ENCODE assay signal across 13 cellular contexts in the genomic region with DNA sequence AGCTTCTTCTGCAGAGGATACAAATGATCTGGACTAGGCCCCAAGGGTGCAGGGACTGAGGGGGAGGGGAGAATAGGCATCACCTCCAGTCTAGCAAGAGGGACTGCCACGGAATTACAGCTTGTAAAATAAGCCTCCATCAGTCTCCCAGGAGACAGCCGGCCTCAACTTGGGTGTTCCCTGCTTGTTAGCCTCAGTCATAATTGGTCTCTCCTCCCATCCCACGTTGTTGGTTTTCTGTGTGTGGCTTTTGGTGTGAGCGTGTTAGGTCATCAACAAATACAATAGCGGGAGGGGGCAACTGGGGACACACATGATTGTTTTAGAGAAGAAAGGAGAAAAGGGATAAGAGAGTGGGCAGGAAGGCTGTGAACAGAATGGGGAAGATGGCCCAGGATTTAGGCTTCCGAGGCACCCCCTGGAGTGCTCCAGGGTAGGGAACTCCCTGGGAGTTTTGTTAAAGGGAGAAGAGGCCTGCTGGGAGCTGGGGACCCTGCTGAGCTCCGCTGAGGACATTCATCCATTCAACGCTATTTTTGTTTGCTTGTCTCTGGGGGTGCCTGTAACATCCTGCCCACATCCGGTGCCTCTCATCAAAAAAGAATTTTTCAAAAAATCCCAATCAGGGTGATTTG.
DNase-seq lines count a peak whose midpoint lies in the region; ATAC-seq and TF ChIP-seq lines count a peak whose summit lies in the region.
"Had no signal": no experiment of that assay in that cellular context is flagged by ENCODE, and none has a peak within 500 bp of the region (broad histone marks: within the 10 kb centered on the region; RNA-seq: fewer than 3 reads in every experiment).

No MANE protein-coding gene starts in this region.

- H3K9me3 ChIP-seq in WERI-Rb-1 (ENCODE audit: severe bottlenecking) = peaks cover 8% of the 10 kb centered on the region
- H3K9me3 ChIP-seq: ovary, upper lobe of right lung had no signal

- no peak overlapping the region for H3K4me3 ChIP-seq in choroid plexus epithelial cell (ENCODE audit: low read depth, low read length)
- no peak overlapping the region for H3K4me3 ChIP-seq in WERI-Rb-1 (ENCODE audit: low read depth, low read length)
- H3K4me3 ChIP-seq: ovary, upper lobe of right lung had no signal

- in situ Hi-C loops in GM13977 (cut with MboI; ENCODE audit: low pct_unique_long_range_greater_than_20kb, low sequenced_read_pairs, unreplicated experiment) = loop anchor here (10.0 to 25.0 kb wide), 3 partner anchors 238 to 1050 kb away; a partner anchor contains a TSS

- H3K27me3 ChIP-seq in WERI-Rb-1 (ENCODE audit: insufficient read depth, low read depth, severe bottlenecking) = peaks cover 89% of the 10 kb centered on the region
- H3K27me3 ChIP-seq: ovary had no signal

- DNase-seq in NCI-H82 (lab: John Stamatoyannopoulos, UW) = peak; percentile 13
- no peak for DNase-seq in NCI-H82 treated with DMSO at 0.1 percent for 48 hours (lab: John Stamatoyannopoulos, UW; ENCODE audit: unreplicated experiment)
- DNase-seq in NCI-H1417 treated with DMSO at 0.1 percent for 48 hours (lab: John Stamatoyannopoulos, UW) = peak; percentile 76
- DNase-seq in choroid plexus epithelial cell (ENCODE audit: low read depth) = peak; percentile 7
- DNase-seq in MV-4-11 (lab: John Stamatoyannopoulos, UW) = no peak
- no peak for DNase-seq in WERI-Rb-1
- DNase-seq in GM13977 (ENCODE audit: low spot score) = no peak
- DNase-seq: activated naive CD4-positive, alpha-beta T cell treated with anti-CD3 and anti-CD28 coated beads, Interleukin-2, amount 50 U/mL, for 16 hours; hippocampal formation; NCI-H1105 treated with DMSO at 0.1 percent for 48 hours; ovary; upper lobe of right lung had no signal

- no peaks in the 10 kb centered on the region for H3K36me3 ChIP-seq in WERI-Rb-1
- H3K36me3 ChIP-seq: ovary, upper lobe of right lung had no signal

- no peak for TF ChIP-seq CTCF in choroid plexus epithelial cell (conservative IDR thresholded peaks at IDR 0.05; ENCODE audit: low read depth, low read length)
- no peak for TF ChIP-seq CTCF in WERI-Rb-1 (IDR thresholded peaks at IDR 0.05; ENCODE audit: low read depth, low read length)
- no peak for TF ChIP-seq CTCF in GM13977 (IDR thresholded peaks at IDR 0.05; ENCODE audit: extremely low read depth, insufficient read depth, missing control alignments)

- no peak overlapping the region for H3K27ac ChIP-seq in WERI-Rb-1
- H3K27ac ChIP-seq: ovary had no signal

- no peak for ATAC-seq in HG03196 (IDR thresholded peaks at IDR 0.05; ENCODE audit: unreplicated experiment)
- ATAC-seq: upper lobe of right lung had no signal

Comparison
In these comparisons a context has a peak if more than half of its experiments do, and no peak if none do; other contexts are left out.
1. DNase-seq: peak in NCI-H82 (single experiment), NCI-H1417 treated with DMSO at 0.1 percent for 48 hours (single experiment) and choroid plexus epithelial cell (single experiment); none in NCI-H82 treated with DMSO at 0.1 percent for 48 hours (single experiment), MV-4-11 (single experiment), WERI-Rb-1 (single experiment) and GM13977 (single experiment).